32 cellular contexts compared by ENCODE assay signal in genomic region chr22:43157874-43158546, GRCh38. TPM values are rescaled to one million over a fixed set of nuclear protein-coding genes. Genes with fewer than 3 reads are reported as not detected.
DNase-seq lines count a peak whose midpoint lies in the region; ATAC-seq and TF ChIP-seq lines count a peak whose summit lies in the region.
"Had no signal": no experiment of that assay in that cellular context is flagged by ENCODE, and none has a peak within 500 bp of the region (broad histone marks: within the 10 kb centered on the region; RNA-seq: fewer than 3 reads in every experiment).

No MANE protein-coding gene starts in this region.

- no peak overlapping the region for H3K4ac ChIP-seq in mesenchymal stem cell (ENCODE audit: low read depth in 1 of 2, low read length in 2 of 2)

- peak overlapping the region; percentile 1 for H4K8ac ChIP-seq in mesenchymal stem cell (ENCODE audit: low read length)

- H3K9ac ChIP-seq in mesenchymal stem cell (ENCODE audit: low read length) (no peak overlapping the region), subcutaneous abdominal adipose tissue (ENCODE audit: low read length in 5 of 5) (peak overlapping the region in 3 of 5 donors; percentile 26 to 56 (median 35))

- H3K36me3 Mint-ChIP-seq in activated T-cell treated with anti-CD3 and anti-CD28 coated beads, Interleukin-2, amount 50 U/mL, for 24 hours (ENCODE audit: low read depth) = peaks cover 36% of the 10 kb centered on the region
- no peaks in the 10 kb centered on the region for H3K36me3 Mint-ChIP-seq in T-helper 17 cell (ENCODE audit: low read depth)

- H3K36me3 ChIP-seq in mesenchymal stem cell (ENCODE audit: control insufficient read depth in 1 of 2, insufficient read depth in 2 of 2, low read depth in 1 of 2, low read length in 2 of 2) = peaks cover 41 to 73% of the 10 kb centered on the region in 2 experiments
- peaks cover 0 to 37% (median 14%) of the 10 kb centered on the region in 5 donors for H3K36me3 ChIP-seq in subcutaneous abdominal adipose tissue (ENCODE audit: control insufficient read depth in 5 of 5, insufficient read depth in 5 of 5, low read length in 5 of 5)
- H3K36me3 ChIP-seq: prostate gland had no signal

- H2BK12ac ChIP-seq in mesenchymal stem cell (ENCODE audit: low read length in 2 of 2) = no peak overlapping the region

- H3K9me3 ChIP-seq in T-helper 17 cell (ENCODE audit: control insufficient read depth, low read length, poor library complexity, severe bottlenecking) = no peaks in the 10 kb centered on the region
- no peaks in the 10 kb centered on the region for H3K9me3 ChIP-seq in mesenchymal stem cell (ENCODE audit: control insufficient read depth, low read length)
- no peaks in the 10 kb centered on the region for H3K9me3 ChIP-seq in subcutaneous abdominal adipose tissue (ENCODE audit: control insufficient read depth in 5 of 5, low read length in 5 of 5)
- H3K9me3 ChIP-seq: adrenal gland, body of pancreas, mucosa of descending colon, prostate gland, testis had no signal

- H3K79me1 ChIP-seq in mesenchymal stem cell (replicated peaks; ENCODE audit: low read length, poor library complexity, severe bottlenecking) = peaks cover 35% of the 10 kb centered on the region

- H3K4me1 ChIP-seq in mesenchymal stem cell (ENCODE audit: control insufficient read depth, insufficient read depth, low read depth, low read length) (peaks cover 33% of the 10 kb centered on the region), subcutaneous abdominal adipose tissue (ENCODE audit: control insufficient read depth in 5 of 5, insufficient read depth in 5 of 5, low read length in 5 of 5) (peaks cover 2 to 70% (median 46%) of the 10 kb centered on the region in 5 donors), foreskin keratinocyte (peaks cover 17% of the 10 kb centered on the region)
- H3K4me1 ChIP-seq: adrenal gland, prostate gland, testis had no signal

- peak overlapping the region; percentile 47 for H3K27ac Mint-ChIP-seq in activated T-cell treated with anti-CD3 and anti-CD28 coated beads, Interleukin-2, amount 50 U/mL, for 24 hours
- H3K27ac Mint-ChIP-seq in T-helper 17 cell = peak overlapping the region; percentile 19
- H3K27ac Mint-ChIP-seq: stimulated activated memory B cell treated with anti-CD40 and anti-IgM and Interleukin-4, amounts not matched to agents 10 μg/mL and 1 μg/mL and 100 μg/mL, for 72 hours had no signal

- H3K4me3 ChIP-seq in mesenchymal stem cell (ENCODE audit: insufficient read depth in 1 of 2, low read depth in 1 of 2, low read length in 2 of 2) (no peak overlapping the region), subcutaneous abdominal adipose tissue (ENCODE audit: low read depth in 1 of 5, low read length in 5 of 5) (no peak overlapping the region)
- H3K4me3 ChIP-seq: adrenal gland, body of pancreas, lung, mucosa of descending colon, prostate gland, testis had no signal

- H3K27ac ChIP-seq in mesenchymal stem cell (ENCODE audit: low read length, poor library complexity, severe bottlenecking) (no peak overlapping the region), subcutaneous abdominal adipose tissue (ENCODE audit: low read depth, low read length) (peak overlapping the region; percentile 78), foreskin keratinocyte (no peak overlapping the region)
- H3K27ac ChIP-seq: adrenal gland, body of pancreas, epithelial cell of prostate, prostate gland, testis had no signal

- no peak overlapping the region for H3K23ac ChIP-seq in mesenchymal stem cell (ENCODE audit: low read length in 2 of 2)

- H2AK5ac ChIP-seq in mesenchymal stem cell (ENCODE audit: low read length, severe bottlenecking) = no peak overlapping the region

- H2AFZ ChIP-seq in mesenchymal stem cell (ENCODE audit: low read depth, low read length) = no peak overlapping the region

- H4K91ac ChIP-seq in mesenchymal stem cell (ENCODE audit: low read length) = no peak overlapping the region

- WGBS in mesenchymal stem cell = 87% methylated on average over 9 of the region's 9 CpGs

- no peaks in the 10 kb centered on the region for H3K27me3 Mint-ChIP-seq in activated T-cell treated with anti-CD3 and anti-CD28 coated beads, Interleukin-2, amount 50 U/mL, for 24 hours
- no peaks in the 10 kb centered on the region for H3K27me3 Mint-ChIP-seq in T-helper 17 cell

- no peak overlapping the region for H2BK120ac ChIP-seq in mesenchymal stem cell (ENCODE audit: low read depth, low read length)

- H3K4me1 Mint-ChIP-seq in activated T-cell treated with anti-CD3 and anti-CD28 coated beads, Interleukin-2, amount 50 U/mL, for 24 hours (ENCODE audit: low read depth) = peaks cover 17% of the 10 kb centered on the region
- peaks cover 9% of the 10 kb centered on the region for H3K4me1 Mint-ChIP-seq in T-helper 17 cell

- H2BK5ac ChIP-seq in mesenchymal stem cell (ENCODE audit: low read depth, low read length, poor library complexity, severe bottlenecking) = no peak overlapping the region

- no peak overlapping the region for H3K14ac ChIP-seq in mesenchymal stem cell (ENCODE audit: low read length in 2 of 2)

- no peaks in the 10 kb centered on the region for H3K9me3 Mint-ChIP-seq in activated T-cell treated with anti-CD3 and anti-CD28 coated beads, Interleukin-2, amount 50 U/mL, for 24 hours
- H3K9me3 Mint-ChIP-seq: stimulated activated memory B cell treated with anti-CD40 and anti-IgM and Interleukin-4, amounts not matched to agents 10 μg/mL and 1 μg/mL and 100 μg/mL, for 72 hours had no signal

- ATAC-seq in T-helper 17 cell (no peak), HG02970 (IDR thresholded peaks at IDR 0.05; ENCODE audit: low FRiP score, unreplicated experiment) (no peak), foreskin keratinocyte (no peak)
- ATAC-seq: body of pancreas; PC-3; sciatic nerve; stimulated activated memory B cell treated with anti-CD40 and anti-IgM and Interleukin-4, amounts not matched to agents 10 μg/mL and 1 μg/mL and 100 μg/mL, for 72 hours had no signal

- H3K18ac ChIP-seq in mesenchymal stem cell (ENCODE audit: low read depth in 1 of 2, low read length in 2 of 2) = no peak overlapping the region

- no peak overlapping the region for H3K4me3 Mint-ChIP-seq in activated T-cell treated with anti-CD3 and anti-CD28 coated beads, Interleukin-2, amount 50 U/mL, for 24 hours
- no peak overlapping the region for H3K4me3 Mint-ChIP-seq in T-helper 17 cell
- H3K4me3 Mint-ChIP-seq: stimulated activated memory B cell treated with anti-CD40 and anti-IgM and Interleukin-4, amounts not matched to agents 10 μg/mL and 1 μg/mL and 100 μg/mL, for 72 hours had no signal

- TF ChIP-seq CTCF in foreskin keratinocyte (conservative IDR thresholded peaks at IDR 0.05) = no peak

- H3K27me3 ChIP-seq in mesenchymal stem cell (ENCODE audit: control insufficient read depth in 1 of 2, insufficient read depth in 1 of 2, low read length in 2 of 2) = no peaks in the 10 kb centered on the region
- H3K27me3 ChIP-seq in subcutaneous abdominal adipose tissue (ENCODE audit: control insufficient read depth in 5 of 5, insufficient read depth in 4 of 5, low read length in 5 of 5) = no peaks in the 10 kb centered on the region
- H3K27me3 ChIP-seq in foreskin keratinocyte = no peaks in the 10 kb centered on the region
- H3K27me3 ChIP-seq: adrenal gland, body of pancreas, testis had no signal

- no peak overlapping the region for H3K4me2 ChIP-seq in mesenchymal stem cell (ENCODE audit: low read length, poor library complexity, severe bottlenecking)

- H2BK15ac ChIP-seq in mesenchymal stem cell (ENCODE audit: low read depth, poor library complexity, severe bottlenecking) = no peak overlapping the region

- no peak for DNase-seq in activated T-cell treated with anti-CD3 and anti-CD28 coated beads, Interleukin-2, amount 50 U/mL, for 24 hours
- no peak for DNase-seq in activated T-cell treated with anti-CD3 and anti-CD28 coated beads, Interleukin-2, amount 50 U/mL, for 1 hour
- no peak for DNase-seq in T-helper 17 cell
- DNase-seq in mesenchymal stem cell = no peak
- DNase-seq in GM03348 (ENCODE audit: low spot score) = no peak
- DNase-seq in foreskin keratinocyte = no peak
- DNase-seq: activated CD4-positive, alpha-beta T cell treated with anti-CD3 and anti-CD28 coated beads, Interleukin-2, amount 50 U/mL, for 4 hours; activated gamma-delta T cell; adrenal gland; body of pancreas; DMS53; effector CD8-positive, alpha-beta T cell; H7; head of caudate nucleus; kidney glomerular epithelial cell; NCI-H1105; NCI-H1930; NCI-H526; NK-92 treated with Interleukin-12 subunit alpha and Interleukin-12 subunit beta, amount 100 ng/mL, for 24 hours; PC-3; SHP77 treated with DMSO at 0.1 percent for 48 hours; stimulated activated CD4-positive, alpha-beta T cell treated with anti-CD3 and anti-CD28 coated beads, Interleukin-12 subunit alpha, Interleukin-12 subunit beta, amount 100 ng/mL, for 4 hours; stimulated activated CD4-positive, alpha-beta T cell treated with anti-CD3 and anti-CD28 coated beads, Interleukin-4, amount 100 ng/mL, for 1 hour; testis had no signal

RNA-seq across cellular contexts. Expression of gene TSPO, which starts 6.7 kb away (rescaled TPM):
- total RNA-seq in T-helper 17 cell = 10 to 100 TPM; 74.1 to 89.1 TPM
- 245 TPM for polyA plus RNA-seq in mesenchymal stem cell (2013, experiment 1 of 2)
- polyA plus RNA-seq in mesenchymal stem cell (2013, experiment 2 of 2) = 258 TPM
- 364 and 470 TPM in 2 replicates for total RNA-seq in foreskin keratinocyte
- 560 and 763 TPM in 2 replicates for polyA plus RNA-seq in foreskin keratinocyte

RNA-seq across cellular contexts. Expression of gene MCAT, which starts 14.8 kb away (rescaled TPM):
- 10 to 100 TPM; 16.5 to 19.2 TPM for total RNA-seq in T-helper 17 cell
- 11.0 TPM for polyA plus RNA-seq in mesenchymal stem cell (2013, experiment 1 of 2)
- polyA plus RNA-seq in mesenchymal stem cell (2013, experiment 2 of 2) = 10.6 TPM
- 15.9 and 16.7 TPM in 2 replicates for total RNA-seq in foreskin keratinocyte
- polyA plus RNA-seq in foreskin keratinocyte = 19.3 and 24.5 TPM in 2 replicates

RNA-seq across cellular contexts. Expression of gene TTLL12, which starts 28.9 kb away (rescaled TPM):
- total RNA-seq in T-helper 17 cell = 10 to 100 TPM; 12.8 to 17.8 TPM
- polyA plus RNA-seq in mesenchymal stem cell (2013, experiment 1 of 2) = 14.5 TPM
- 15.3 TPM for polyA plus RNA-seq in mesenchymal stem cell (2013, experiment 2 of 2)
- total RNA-seq in foreskin keratinocyte = 70.2 and 72.5 TPM in 2 replicates
- polyA plus RNA-seq in foreskin keratinocyte = 50.0 and 54.6 TPM in 2 replicates

RNA-seq across cellular contexts. Expression of gene BIK, which starts 47.5 kb away (rescaled TPM):
- total RNA-seq in T-helper 17 cell (1 to 10 TPM; 2.3 to 3.8 TPM), foreskin keratinocyte (7.4 and 11.8 TPM in 2 replicates)
- 0.08 TPM for polyA plus RNA-seq in mesenchymal stem cell (2013, experiment 1 of 2)
- 0.05 TPM for polyA plus RNA-seq in mesenchymal stem cell (2013, experiment 2 of 2)
- 7.1 and 12.8 TPM in 2 replicates for polyA plus RNA-seq in foreskin keratinocyte
- total RNA-seq: sciatic nerve had no signal
